ENCODE assay signal across 16 cellular contexts in the genomic region with DNA sequence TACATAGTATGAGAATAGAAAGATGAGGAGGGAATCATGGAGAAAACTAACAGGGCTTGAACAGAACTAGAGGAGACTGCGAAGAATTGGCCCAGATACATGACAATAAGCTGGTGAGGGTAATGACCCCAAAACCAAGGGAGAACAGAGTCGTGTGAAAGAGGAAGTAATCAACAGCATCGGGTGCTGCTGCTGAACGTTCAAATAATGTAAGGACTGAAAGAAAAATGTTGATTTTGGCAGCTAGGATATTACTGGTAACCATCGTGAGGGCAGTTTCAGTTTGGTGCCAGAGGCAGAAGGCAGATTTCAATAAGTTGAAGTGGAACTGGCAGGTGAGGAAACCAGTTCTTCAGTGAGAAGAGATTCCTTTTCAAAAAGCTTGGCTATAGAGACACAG.
DNase-seq lines count a peak whose midpoint lies in the region; ATAC-seq and TF ChIP-seq lines count a peak whose summit lies in the region.
"Had no signal": no experiment of that assay in that cellular context is flagged by ENCODE, and none has a peak within 500 bp of the region (broad histone marks: within the 10 kb centered on the region; RNA-seq: fewer than 3 reads in every experiment).

No MANE protein-coding gene starts in this region.

- H3K9me2 ChIP-seq in OCI-LY7 (ENCODE audit: insufficient read depth, low read length) = no peaks in the 10 kb centered on the region

- TF ChIP-seq CTCF in OCI-LY7 (conservative IDR thresholded peaks at IDR 0.05; ENCODE audit: low read length) = no peak

- no peaks in the 10 kb centered on the region for H3K36me3 ChIP-seq in OCI-LY7 (ENCODE audit: insufficient read depth, low read length)
- H3K36me3 ChIP-seq: gastroesophageal sphincter, left lung, ovary had no signal

- no peak overlapping the region for H3K4me2 ChIP-seq in OCI-LY7 (ENCODE audit: low read length)
- H3K4me2 ChIP-seq: KMS-11 had no signal

- POLR2A ChIA-PET in OCI-LY7 (lab: Charles Lee) = interaction anchor here (0.6 kb wide), 1 partner anchor 65 kb away, joined by 3 read pairs; no protein-coding TSS in a partner anchor

- intact Hi-C loops in OCI-LY7 (cut with micrococcal nuclease; ENCODE audit: unreplicated experiment) = no loop called here

- no peak for TF ChIP-seq POLR2A in GM18505 (IDR thresholded peaks at IDR 0.05; ENCODE audit: borderline replicate concordance, extremely low read depth, insufficient read depth, insufficient read length)

- H4K20me1 ChIP-seq in OCI-LY7 (ENCODE audit: insufficient read depth, low read length) = no peaks in the 10 kb centered on the region

- DNase-seq in OCI-LY7 (ENCODE audit: low spot score) (peak; percentile 4), NCI-H2107 treated with DMSO at 0.1 percent for 48 hours (lab: John Stamatoyannopoulos, UW; ENCODE audit: unreplicated experiment) (no peak), NCI-H146 (lab: John Stamatoyannopoulos, UW) (no peak), amniotic stem cell (lab: John Stamatoyannopoulos, UW) (no peak), NCI-H146 treated with DMSO at 0.1 percent for 48 hours (lab: John Stamatoyannopoulos, UW; ENCODE audit: unreplicated experiment) (no peak)
- DNase-seq: activated effector memory CD4-positive, alpha-beta T cell treated with Interleukin-2 at 50 U/mL for 16 hours; CD4-positive, alpha-beta T cell; left lung; ovary; substantia nigra had no signal

- no peaks in the 10 kb centered on the region for H3K4me1 ChIP-seq in OCI-LY7 (ENCODE audit: insufficient read depth, low read length, poor library complexity, severe bottlenecking)
- H3K4me1 ChIP-seq: left lung had no signal

- no peak overlapping the region for H3K27ac ChIP-seq in OCI-LY7 (ENCODE audit: low read depth, low read length, poor library complexity, severe bottlenecking)
- H3K27ac ChIP-seq: gastroesophageal sphincter, KMS-11, left lung, ovary had no signal

- ATAC-seq in GM18505 (IDR thresholded peaks at IDR 0.05; ENCODE audit: unreplicated experiment) (peak; percentile 56), GM21367 (IDR thresholded peaks at IDR 0.05; ENCODE audit: unreplicated experiment) (peak; percentile 72), HG03521 (IDR thresholded peaks at IDR 0.05; ENCODE audit: unreplicated experiment) (peak; percentile 75)
- ATAC-seq: gastroesophageal sphincter, left lung, Panc1 had no signal

- H3K79me2 ChIP-seq in OCI-LY7 (ENCODE audit: insufficient read depth, low read depth, low read length) = no peaks in the 10 kb centered on the region

- CTCF ChIA-PET in OCI-LY7 (lab: Charles Lee; ENCODE audit: unreplicated experiment) = no interaction called here

- no peak overlapping the region for H3K4me3 ChIP-seq in OCI-LY7 (ENCODE audit: low read depth, low read length, poor library complexity, severe bottlenecking)
- H3K4me3 ChIP-seq: gastroesophageal sphincter, left lung, ovary had no signal

- no TSS peak for BruUV-seq in OCI-LY7 (replicated peaks; lab: Mats Ljungman, UMichigan)

- H2AFZ ChIP-seq in OCI-LY7 (ENCODE audit: low read length) = no peak overlapping the region

- no peaks in the 10 kb centered on the region for H3K9me3 ChIP-seq in OCI-LY7 (ENCODE audit: low read length)
- H3K9me3 ChIP-seq: gastroesophageal sphincter, left lung, ovary had no signal
